In the genomic region with DNA sequence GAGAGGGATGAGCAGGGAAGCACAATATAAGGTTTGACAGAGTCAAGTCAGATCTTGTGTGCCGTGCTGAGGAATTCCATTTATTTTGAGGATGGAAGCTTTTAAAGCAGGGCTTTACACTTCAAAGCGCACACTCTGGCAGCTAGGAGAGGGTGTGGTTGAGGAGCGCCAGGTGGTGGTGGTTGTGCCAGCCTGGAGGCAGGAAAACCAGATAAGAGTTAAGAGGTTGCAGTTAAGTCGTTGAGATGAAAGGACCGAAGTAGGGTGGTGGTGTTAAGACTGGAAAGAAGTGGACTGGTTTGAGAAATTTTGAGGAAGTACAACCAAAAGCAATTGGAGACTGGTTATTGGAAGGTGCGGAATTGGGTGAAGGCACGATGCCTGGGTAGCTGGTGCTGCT, we compare ENCODE assay signal across 13 cellular contexts.
DNase-seq lines count a peak whose midpoint lies in the region; ATAC-seq and TF ChIP-seq lines count a peak whose summit lies in the region.
"Had no signal": no experiment of that assay in that cellular context is flagged by ENCODE, and none has a peak within 500 bp of the region (broad histone marks: within the 10 kb centered on the region; RNA-seq: fewer than 3 reads in every experiment).

No MANE protein-coding gene starts in this region.

- 38 to 46% methylated on average over 2 to 7 of the region's 7 CpGs for WGBS in transverse colon (ENCODE audit: low coverage in 1 of 2), 2 donors

- TF ChIP-seq CTCF in left lung (IDR thresholded peaks at IDR 0.05) (no peak), transverse colon (IDR thresholded peaks at IDR 0.05) (no peak), PC-9 (conservative IDR thresholded peaks at IDR 0.05) (no peak)

- CTCF ChIA-PET in PC-9 (lab: Charles Lee): no interaction called here

- H3K27me3 ChIP-seq in left lung (peaks cover 0 to 3% of the 10 kb centered on the region in 2 donors), transverse colon (no peaks in the 10 kb centered on the region), PC-9 (ENCODE audit: insufficient read depth, low read depth) (peaks cover 98% of the 10 kb centered on the region)

- H3F3A ChIP-seq in PC-9 (ENCODE audit: insufficient read depth, low read depth): no peaks in the 10 kb centered on the region

- H3K27ac ChIP-seq in left lung: no peak overlapping the region
- H3K27ac ChIP-seq in transverse colon: no peak overlapping the region
- H3K27ac ChIP-seq in PC-9: no peak overlapping the region
- H3K27ac ChIP-seq: 22Rv1 had no signal

- ATAC-seq in left lung (peak; percentile 75), HG03135 (IDR thresholded peaks at IDR 0.05; ENCODE audit: unreplicated experiment) (no peak)

- no peaks in the 10 kb centered on the region for H3K79me2 ChIP-seq in PC-9 (ENCODE audit: low read depth)

- H2AFZ ChIP-seq in PC-9: no peak overlapping the region

- BruUV-seq in PC-9 (replicated peaks; lab: Mats Ljungman, UMichigan): no TSS peak

- no peaks in the 10 kb centered on the region for H3K4me1 ChIP-seq in left lung
- H3K4me1 ChIP-seq in transverse colon: no peaks in the 10 kb centered on the region
- H3K4me1 ChIP-seq in PC-9 (replicated peaks; ENCODE audit: insufficient read depth): no peaks in the 10 kb centered on the region

- H3K36me3 ChIP-seq in left lung (no peaks in the 10 kb centered on the region), transverse colon (no peaks in the 10 kb centered on the region), PC-9 (ENCODE audit: low read depth) (no peaks in the 10 kb centered on the region)

- H3K9me2 ChIP-seq in PC-9 (ENCODE audit: insufficient read depth): no peaks in the 10 kb centered on the region

- peak; percentile 10 for DNase-seq in NCI-H1105 treated with DMSO at 0.1 percent for 48 hours (lab: John Stamatoyannopoulos, UW)
- no peak for DNase-seq in NCI-H1105 (lab: John Stamatoyannopoulos, UW)
- peak; percentile 53 for DNase-seq in LoVo (ENCODE audit: low spot score)
- no peak for DNase-seq in left lung
- DNase-seq in transverse colon: peak; percentile 30
- no peak for DNase-seq in PC-9
- DNase-seq in midbrain (lab: John Stamatoyannopoulos, UW): no peak
- DNase-seq: CD8-positive, alpha-beta memory T cell; GOT3; H9 had no signal

- no peak overlapping the region for H3K4me3 ChIP-seq in left lung
- H3K4me3 ChIP-seq in transverse colon: no peak overlapping the region
- H3K4me3 ChIP-seq in PC-9: no peak overlapping the region

- TF ChIP-seq EP300 in transverse colon (IDR thresholded peaks at IDR 0.05; ENCODE audit: low read depth): no peak

- no peak for TF ChIP-seq POLR2A in transverse colon (IDR thresholded peaks at IDR 0.05)

- no peaks in the 10 kb centered on the region for H4K20me1 ChIP-seq in PC-9 (ENCODE audit: insufficient read depth)

- H3K9me3 ChIP-seq in left lung (peaks cover 0 to 2% of the 10 kb centered on the region in 2 donors), transverse colon (no peaks in the 10 kb centered on the region), PC-9 (ENCODE audit: insufficient read depth, low read depth) (no peaks in the 10 kb centered on the region; the same call in 1 of the 2 replicates)
- H3K9me3 ChIP-seq: Caco-2 had no signal

- no peak overlapping the region for H3K4me2 ChIP-seq in PC-9

- POLR2A ChIA-PET in PC-9 (lab: Charles Lee; ENCODE audit: unreplicated experiment): no interaction called here

- intact Hi-C loops in left lung (cut with DNase I) (loop anchor here in 1 of 2 donors (10.0 kb wide), 1 partner anchor 268 kb away; no protein-coding TSS in a partner anchor), transverse colon (cut with DNase I; ENCODE audit: low total_unique reads) (no loop called here), PC-9 (cut with micrococcal nuclease; ENCODE audit: unreplicated experiment) (no loop called here)

- in situ Hi-C loops in transverse colon (cut with MboI; ENCODE audit: low pct_ligation_motif_present in 1 of 4, low pct_unique_long_range_greater_than_20kb in 1 of 4, low sequenced_read_pairs in 3 of 4): no loop called here

Comparison
In these comparisons a context has a peak if more than half of its experiments do, and no peak if none do; other contexts are left out.
1. DNase-seq: peak in NCI-H1105 treated with DMSO at 0.1 percent for 48 hours (single experiment), LoVo (single experiment) and transverse colon (single experiment); none in NCI-H1105 (single experiment), left lung (0 of 2), PC-9 (0 of 2) and midbrain (single experiment).